Comparison of ENCODE assay signal across 21 cellular contexts in genomic region chr9:21624675-21625477, GRCh38.
A peak's percentile ranks its signal among the peaks of the same experiment; 100 is the strongest.
DNase-seq lines count a peak whose midpoint lies in the region; ATAC-seq and TF ChIP-seq lines count a peak whose summit lies in the region.
"Had no signal": no experiment of that assay in that cellular context is flagged by ENCODE, and none has a peak within 500 bp of the region (broad histone marks: within the 10 kb centered on the region; RNA-seq: fewer than 3 reads in every experiment).

No MANE protein-coding gene starts in this region.

- peaks cover 9% of the 10 kb centered on the region for H3K9me3 Mint-ChIP-seq in activated CD4-positive, alpha-beta T cell treated with anti-CD3 and anti-CD28 coated beads for 36 hours (ENCODE audit: low read depth)
- peaks cover 11% of the 10 kb centered on the region for H3K9me3 Mint-ChIP-seq in stimulated activated naive CD8-positive, alpha-beta T cell treated with anti-CD3 and anti-CD28 coated beads, Interleukin-15, Interleukin-2, amounts not matched to agents 100 ng/mL and 50 ng/mL, for 24 hours

- no peak for TF ChIP-seq CTCF in breast epithelium (IDR thresholded peaks at IDR 0.05)

- no peaks in the 10 kb centered on the region for H3K36me3 ChIP-seq in breast epithelium
- H3K36me3 ChIP-seq: BLaER1 had no signal

- no peak for TF ChIP-seq POLR2A in breast epithelium (IDR thresholded peaks at IDR 0.05)

- peaks cover 4% of the 10 kb centered on the region for H3K36me3 Mint-ChIP-seq in activated CD4-positive, alpha-beta T cell treated with anti-CD3 and anti-CD28 coated beads for 36 hours (ENCODE audit: low read depth)
- peaks cover 10% of the 10 kb centered on the region for H3K36me3 Mint-ChIP-seq in stimulated activated naive CD8-positive, alpha-beta T cell treated with anti-CD3 and anti-CD28 coated beads, Interleukin-15, Interleukin-2, amounts not matched to agents 100 ng/mL and 50 ng/mL, for 24 hours (ENCODE audit: low read depth)

- peak; percentile 37 for DNase-seq in activated CD4-positive, alpha-beta T cell treated with anti-CD3 and anti-CD28 coated beads for 36 hours
- no peak for DNase-seq in activated CD4-positive, alpha-beta T cell treated with anti-CD3 and anti-CD28 coated beads, Interleukin-2, amount 50 U/mL, for 48 hours
- DNase-seq in stimulated activated CD4-positive, alpha-beta T cell treated with anti-CD3 and anti-CD28 coated beads, Interleukin-15, amount 100 ng/mL, for 24 hours = peak; percentile 36
- no peak for DNase-seq in stimulated activated CD4-positive, alpha-beta T cell treated with anti-CD3 and anti-CD28 coated beads, Interleukin-2, amount 100 ng/mL, for 48 hours
- DNase-seq in activated naive CD8-positive, alpha-beta T cell treated with anti-CD3 and anti-CD28 coated beads, Interleukin-2, amount 50 U/mL, for 16 hours (ENCODE audit: low read depth, low spot score) = peak; percentile 3
- DNase-seq in NCI-H510A treated with DMSO at 0.1 percent for 48 hours (lab: John Stamatoyannopoulos, UW) = no peak
- DNase-seq in breast epithelium (ENCODE audit: low spot score in 2 of 2) = no peak
- DNase-seq: CD8-positive, alpha-beta memory T cell; DMS 273 treated with DMSO at 0.1 percent for 48 hours; EL; NCI-H1436 treated with DMSO at 0.1 percent for 48 hours; NCI-H345; NCI-H69; NK-92 treated with Interleukin-12 subunit alpha and Interleukin-12 subunit beta, amount 100 ng/mL, for 24 hours; OCI-M1; RPMI8226 had no signal

- POLR2A ChIA-PET in activated CD4-positive, alpha-beta T cell treated with anti-CD3 and anti-CD28 coated beads for 36 hours (lab: Charles Lee) = no interaction called here

- H3K9me3 ChIP-seq in breast epithelium = peaks cover 0 to 8% of the 10 kb centered on the region in 2 donors
- H3K9me3 ChIP-seq: BLaER1 had no signal

- H3K27ac Mint-ChIP-seq in activated CD4-positive, alpha-beta T cell treated with anti-CD3 and anti-CD28 coated beads for 36 hours = peak overlapping the region; percentile 28
- H3K27ac Mint-ChIP-seq in stimulated activated naive CD8-positive, alpha-beta T cell treated with anti-CD3 and anti-CD28 coated beads, Interleukin-15, Interleukin-2, amounts not matched to agents 100 ng/mL and 50 ng/mL, for 24 hours = peak overlapping the region; percentile 81
- H3K27ac Mint-ChIP-seq: CD8-positive, alpha-beta memory T cell had no signal

- H3K27ac ChIP-seq in breast epithelium = no peak overlapping the region
- H3K27ac ChIP-seq: 22Rv1, BLaER1, HL-60 had no signal

- H3K4me1 Mint-ChIP-seq in activated CD4-positive, alpha-beta T cell treated with anti-CD3 and anti-CD28 coated beads for 36 hours = peaks cover 29% of the 10 kb centered on the region
- H3K4me1 Mint-ChIP-seq in stimulated activated naive CD8-positive, alpha-beta T cell treated with anti-CD3 and anti-CD28 coated beads, Interleukin-15, Interleukin-2, amounts not matched to agents 100 ng/mL and 50 ng/mL, for 24 hours (ENCODE audit: low read depth) = peaks cover 52% of the 10 kb centered on the region

- ATAC-seq in activated CD4-positive, alpha-beta T cell treated with anti-CD3 and anti-CD28 coated beads for 36 hours = peak; percentile 80
- ATAC-seq: K562 had no signal

- no peak overlapping the region for H3K4me3 Mint-ChIP-seq in activated CD4-positive, alpha-beta T cell treated with anti-CD3 and anti-CD28 coated beads for 36 hours
- peak overlapping the region; percentile 0 for H3K4me3 Mint-ChIP-seq in stimulated activated naive CD8-positive, alpha-beta T cell treated with anti-CD3 and anti-CD28 coated beads, Interleukin-15, Interleukin-2, amounts not matched to agents 100 ng/mL and 50 ng/mL, for 24 hours
- H3K4me3 Mint-ChIP-seq: CD8-positive, alpha-beta memory T cell had no signal

- no peaks in the 10 kb centered on the region for H3K4me1 ChIP-seq in breast epithelium
- H3K4me1 ChIP-seq: BLaER1 had no signal

- CTCF ChIA-PET in activated CD4-positive, alpha-beta T cell treated with anti-CD3 and anti-CD28 coated beads for 36 hours (lab: Charles Lee) = interaction anchor here (0.7 to 1.6 kb wide), 2 partner anchors 20 to 797 kb away, joined by 3 read pairs; no protein-coding TSS in a partner anchor

- intact Hi-C loops in activated CD4-positive, alpha-beta T cell treated with anti-CD3 and anti-CD28 coated beads for 36 hours (cut with DNase I, micrococcal nuclease) = loop anchor here (1.0 to 5.0 kb wide), 2 partner anchors 48 to 60 kb away; no protein-coding TSS in a partner anchor
- intact Hi-C loops in breast epithelium (cut with DNase I; ENCODE audit: low total_unique reads) = no loop called here

- H3K4me3 ChIP-seq in breast epithelium = no peak overlapping the region
- H3K4me3 ChIP-seq: BLaER1, K562 had no signal

- no peaks in the 10 kb centered on the region for H3K27me3 Mint-ChIP-seq in activated CD4-positive, alpha-beta T cell treated with anti-CD3 and anti-CD28 coated beads for 36 hours
- H3K27me3 Mint-ChIP-seq in stimulated activated naive CD8-positive, alpha-beta T cell treated with anti-CD3 and anti-CD28 coated beads, Interleukin-15, Interleukin-2, amounts not matched to agents 100 ng/mL and 50 ng/mL, for 24 hours = no peaks in the 10 kb centered on the region

- H3K27me3 ChIP-seq in breast epithelium = no peaks in the 10 kb centered on the region
- H3K27me3 ChIP-seq: BLaER1 had no signal

Comparison
In these comparisons a context has a peak if more than half of its experiments do, and no peak if none do; other contexts are left out.
1. DNase-seq: peak in activated CD4-positive, alpha-beta T cell treated with anti-CD3 and anti-CD28 coated beads for 36 hours (single experiment), stimulated activated CD4-positive, alpha-beta T cell treated with anti-CD3 and anti-CD28 coated beads, Interleukin-15, amount 100 ng/mL, for 24 hours (single experiment) and activated naive CD8-positive, alpha-beta T cell treated with anti-CD3 and anti-CD28 coated beads, Interleukin-2, amount 50 U/mL, for 16 hours (single experiment); none in activated CD4-positive, alpha-beta T cell treated with anti-CD3 and anti-CD28 coated beads, Interleukin-2, amount 50 U/mL, for 48 hours (0 of 2), stimulated activated CD4-positive, alpha-beta T cell treated with anti-CD3 and anti-CD28 coated beads, Interleukin-2, amount 100 ng/mL, for 48 hours (0 of 2), NCI-H510A treated with DMSO at 0.1 percent for 48 hours (single experiment) and breast epithelium (0 of 2).